In the genomic region with DNA sequence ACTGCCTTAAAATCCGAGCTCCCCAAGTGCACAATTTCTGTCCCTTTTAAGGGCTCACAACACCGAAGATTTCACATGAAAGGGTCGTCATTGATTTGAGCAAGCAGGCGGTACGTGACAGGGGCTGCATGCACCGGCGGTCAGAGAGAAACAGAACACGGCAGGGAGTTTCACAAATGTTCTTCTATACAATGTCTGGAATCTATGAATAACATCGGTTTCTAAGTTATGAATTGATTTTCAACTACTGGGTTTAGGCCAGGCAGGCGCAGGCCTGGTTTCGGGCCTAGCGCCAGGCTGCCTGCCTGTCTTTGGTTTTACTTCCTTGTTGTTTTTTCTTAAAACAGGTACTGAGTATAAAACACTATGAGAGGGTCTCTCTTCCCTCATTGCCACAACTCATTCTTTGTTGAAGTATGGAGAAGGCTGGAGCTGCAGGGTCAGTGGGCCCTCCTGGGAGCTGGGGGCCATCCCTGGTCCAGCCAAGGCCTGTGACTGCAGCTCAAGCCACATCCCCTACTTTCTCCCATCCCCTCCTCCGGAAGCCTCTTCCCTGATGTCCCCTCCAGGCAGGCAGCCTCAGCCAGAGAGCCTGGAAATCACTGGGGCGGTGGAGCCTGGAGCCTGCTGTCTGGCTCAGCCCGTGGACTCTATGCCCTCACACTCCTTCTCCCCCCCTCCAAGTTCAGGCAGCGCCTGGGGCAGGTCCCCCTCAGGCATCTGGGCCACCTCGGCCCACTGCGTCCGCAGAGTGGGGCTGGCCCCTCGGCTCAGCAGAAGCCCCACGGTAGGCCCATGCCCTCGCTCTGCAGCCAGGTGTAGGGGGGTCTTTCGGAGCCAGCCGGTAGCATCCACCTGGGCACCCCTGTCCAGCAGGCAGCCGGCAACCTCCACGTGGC, we compare ENCODE assay signal across 13 cellular contexts. TPM values are rescaled to one million over a fixed set of nuclear protein-coding genes. Genes with fewer than 3 reads are reported as not detected.
DNase-seq lines count a peak whose midpoint lies in the region; ATAC-seq, FAIRE-seq and TF ChIP-seq lines count a peak whose summit lies in the region.
"Had no signal": no experiment of that assay in that cellular context is flagged by ENCODE, and none has a peak within 500 bp of the region (broad histone marks: within the 10 kb centered on the region; RNA-seq: fewer than 3 reads in every experiment).

No MANE protein-coding gene starts in this region.

- no peak overlapping the region for H3K4me3 Mint-ChIP-seq in activated T-helper 17 cell treated with anti-CD3 and anti-CD28 coated beads, Interleukin-2, amount 50 U/mL, for 72 hours
- H3K4me3 Mint-ChIP-seq: CD4-positive, CD25-positive, alpha-beta regulatory T cell had no signal

- no peaks in the 10 kb centered on the region for H3K36me3 Mint-ChIP-seq in activated T-helper 17 cell treated with anti-CD3 and anti-CD28 coated beads, Interleukin-2, amount 50 U/mL, for 72 hours (ENCODE audit: low read depth)
- H3K36me3 Mint-ChIP-seq: CD4-positive, CD25-positive, alpha-beta regulatory T cell had no signal

- H3K27ac Mint-ChIP-seq in activated T-helper 17 cell treated with anti-CD3 and anti-CD28 coated beads, Interleukin-2, amount 50 U/mL, for 72 hours, result peak overlapping the region; percentile 22

- peaks cover 7% of the 10 kb centered on the region for H3K27me3 Mint-ChIP-seq in activated T-helper 17 cell treated with anti-CD3 and anti-CD28 coated beads, Interleukin-2, amount 50 U/mL, for 72 hours

- H3K9me3 Mint-ChIP-seq in activated T-helper 17 cell treated with anti-CD3 and anti-CD28 coated beads, Interleukin-2, amount 50 U/mL, for 72 hours, result no peaks in the 10 kb centered on the region

- DNase-seq in GM12891 (ENCODE audit: insufficient read length, low spot score), result peak; percentile 43
- DNase-seq in iPS-NIHi7 (ENCODE audit: extremely low spot score), result peak; percentile 8
- DNase-seq in retina, result peak; percentile 55
- DNase-seq in NCI-H2107 (lab: John Stamatoyannopoulos, UW), result no peak
- no peak for DNase-seq in DMS 273 (lab: John Stamatoyannopoulos, UW; ENCODE audit: unreplicated experiment)
- DNase-seq: CD4-positive, CD25-positive, alpha-beta regulatory T cell; GF-D8 had no signal

- ATAC-seq in activated T-helper 17 cell treated with anti-CD3 and anti-CD28 coated beads, Interleukin-2, amount 50 U/mL, for 72 hours (replicated peaks), result no peak
- ATAC-seq in GM18511 (IDR thresholded peaks at IDR 0.05; ENCODE audit: unreplicated experiment) (no peak), HG02759 (IDR thresholded peaks at IDR 0.05; ENCODE audit: unreplicated experiment) (no peak)

- no peak for TF ChIP-seq POLR2A in GM12891 (IDR thresholded peaks at IDR 0.05; ENCODE audit: low read depth, low read length)

- H3K4me1 Mint-ChIP-seq in activated T-helper 17 cell treated with anti-CD3 and anti-CD28 coated beads, Interleukin-2, amount 50 U/mL, for 72 hours, result peaks cover 7% of the 10 kb centered on the region

- FAIRE-seq in GM12891 (lab: Jason Lieb, UNC), result peak; percentile 69

TF ChIP-seq in GM12891, 5 proteins besides CTCF, POLR2A, EP300 and RAD21:
- TF ChIP-seq PAX5 (IDR thresholded peaks at IDR 0.05; ENCODE audit: insufficient read depth, low read length, severe bottlenecking) (no peak), POLR2AphosphoS5 (IDR thresholded peaks at IDR 0.05; ENCODE audit: low read depth, low read length) (no peak), POU2F2 (IDR thresholded peaks at IDR 0.05; ENCODE audit: low read depth, low read length) (no peak), SPI1 (IDR thresholded peaks at IDR 0.05; ENCODE audit: low read depth, low read length) (no peak), TAF1 (IDR thresholded peaks at IDR 0.05; ENCODE audit: low read depth, low read length) (no peak)
TF ChIP-seq in GM12891: peak in this region for 0.

RNA-seq across cellular contexts. Expression of a gene that starts 2.4 kb away (rescaled TPM):
- polyA plus RNA-seq in GM12891 (2012; ENCODE audit: low read depth, missing spikeins), result 0.87 TPM
- total RNA-seq in activated T-helper 17 cell treated with anti-CD3 and anti-CD28 coated beads, Interleukin-2, amount 50 U/mL, for 72 hours, result not detected
- total RNA-seq: CD4-positive, CD25-positive, alpha-beta regulatory T cell; glomerular endothelial cell; HT1080; RPMI7951 had no signal

RNA-seq across cellular contexts. Expression of a gene that starts 11.6 kb away (rescaled TPM):
- 199 TPM for polyA plus RNA-seq in GM12891 (2012; ENCODE audit: low read depth, missing spikeins)
- total RNA-seq in activated T-helper 17 cell treated with anti-CD3 and anti-CD28 coated beads, Interleukin-2, amount 50 U/mL, for 72 hours, result 100 to 1,000 TPM in 1 of 2 donors, 10 to 100 TPM in 1; 57.7 to 147 TPM

RNA-seq across cellular contexts. Expression of a gene that starts 16.8 kb away (rescaled TPM):
- polyA plus RNA-seq in GM12891 (2012; ENCODE audit: low read depth, missing spikeins), result 0.33 TPM
- 1 to 10 TPM in 1 of 2 donors, under 1 TPM in 1; 0.84 to 6.2 TPM for total RNA-seq in activated T-helper 17 cell treated with anti-CD3 and anti-CD28 coated beads, Interleukin-2, amount 50 U/mL, for 72 hours
- total RNA-seq: CD4-positive, CD25-positive, alpha-beta regulatory T cell had no signal
- polyA plus RNA-seq: CD4-positive, CD25-positive, alpha-beta regulatory T cell had no signal

RNA-seq across cellular contexts. Expression of a gene that starts 19.6 kb away (rescaled TPM):
- polyA plus RNA-seq in GM12891 (2012; ENCODE audit: low read depth, missing spikeins), result 47.3 TPM
- total RNA-seq in activated T-helper 17 cell treated with anti-CD3 and anti-CD28 coated beads, Interleukin-2, amount 50 U/mL, for 72 hours, result 100 to 1,000 TPM; 103 to 107 TPM

RNA-seq across cellular contexts. Expression of a gene that starts 30.8 kb away (rescaled TPM):
- 0.40 TPM for polyA plus RNA-seq in GM12891 (2012; ENCODE audit: low read depth, missing spikeins)
- total RNA-seq in activated T-helper 17 cell treated with anti-CD3 and anti-CD28 coated beads, Interleukin-2, amount 50 U/mL, for 72 hours, result 1 to 10 TPM; 1.4 to 2.1 TPM
- total RNA-seq: glomerular endothelial cell, HT1080, RPMI7951 had no signal

Comparison
In these comparisons a context has a peak if more than half of its experiments do, and no peak if none do; other contexts are left out.
1. DNase-seq: peak in GM12891 (single experiment), iPS-NIHi7 (single experiment) and retina (single experiment); none in NCI-H2107 (single experiment) and DMS 273 (single experiment).